20 cellular contexts compared by ENCODE assay signal in genomic region chr4:152283806-152284470, GRCh38.
DNase-seq lines count a peak whose midpoint lies in the region; ATAC-seq and TF ChIP-seq lines count a peak whose summit lies in the region.
"Had no signal": no experiment of that assay in that cellular context is flagged by ENCODE, and none has a peak within 500 bp of the region (broad histone marks: within the 10 kb centered on the region; RNA-seq: fewer than 3 reads in every experiment).

No MANE protein-coding gene starts in this region.

- no peaks in the 10 kb centered on the region for H3K79me1 ChIP-seq in mesenchymal stem cell (replicated peaks; ENCODE audit: low read length, poor library complexity, severe bottlenecking)

- no peak for TF ChIP-seq POLR2A in erythroblast (IDR thresholded peaks at IDR 0.05; ENCODE audit: low read length)

- H3K4me1 ChIP-seq in mesenchymal stem cell (ENCODE audit: control insufficient read depth, insufficient read depth, low read depth, low read length) (peaks cover 12% of the 10 kb centered on the region), right atrium auricular region (no peaks in the 10 kb centered on the region)

- H2BK5ac ChIP-seq in mesenchymal stem cell (ENCODE audit: low read depth, low read length, poor library complexity, severe bottlenecking): no peak overlapping the region

- H3K14ac ChIP-seq in mesenchymal stem cell (ENCODE audit: low read length in 2 of 2): no peak overlapping the region

- no peak overlapping the region for H2AFZ ChIP-seq in mesenchymal stem cell (ENCODE audit: low read depth, low read length)

- H3K27ac ChIP-seq in mesenchymal stem cell (ENCODE audit: low read length, poor library complexity, severe bottlenecking): no peak overlapping the region
- H3K27ac ChIP-seq in right atrium auricular region: no peak overlapping the region
- H3K27ac ChIP-seq: cardiac muscle cell, transverse colon had no signal

- H3K9ac ChIP-seq in mesenchymal stem cell (ENCODE audit: low read length): no peak overlapping the region

- ATAC-seq in GM18909 (IDR thresholded peaks at IDR 0.05; ENCODE audit: poor library complexity, unreplicated experiment): no peak
- ATAC-seq: activated naive CD8-positive, alpha-beta T cell treated with anti-CD3 and anti-CD28 coated beads, Interleukin-2, amount 50 U/mL, for 24 hours; stimulated activated naive CD8-positive, alpha-beta T cell treated with anti-CD3 and anti-CD28 coated beads, Interleukin-15, amount 100 ng/mL, for 72 hours had no signal

- no peak overlapping the region for H2BK120ac ChIP-seq in mesenchymal stem cell (ENCODE audit: low read depth, low read length)

- no peak overlapping the region for H2BK15ac ChIP-seq in mesenchymal stem cell (ENCODE audit: low read depth, poor library complexity, severe bottlenecking)

- no peaks in the 10 kb centered on the region for H3K36me3 ChIP-seq in mesenchymal stem cell (ENCODE audit: control insufficient read depth in 1 of 2, insufficient read depth in 2 of 2, low read depth in 1 of 2, low read length in 2 of 2)
- H3K36me3 ChIP-seq in right atrium auricular region: no peaks in the 10 kb centered on the region
- H3K36me3 ChIP-seq: cardiac muscle cell, transverse colon had no signal

- H3K27me3 ChIP-seq in mesenchymal stem cell (ENCODE audit: control insufficient read depth in 1 of 2, insufficient read depth in 1 of 2, low read length in 2 of 2): no peaks in the 10 kb centered on the region
- H3K27me3 ChIP-seq in right atrium auricular region: no peaks in the 10 kb centered on the region
- H3K27me3 ChIP-seq: cardiac muscle cell, transverse colon had no signal

- H3K4ac ChIP-seq in mesenchymal stem cell (ENCODE audit: low read depth in 1 of 2, low read length in 2 of 2): no peak overlapping the region

- no peak for TF ChIP-seq CTCF in right atrium auricular region (IDR thresholded peaks at IDR 0.05)

- H2AK5ac ChIP-seq in mesenchymal stem cell (ENCODE audit: low read length, severe bottlenecking): no peak overlapping the region

- no peak overlapping the region for H3K23ac ChIP-seq in mesenchymal stem cell (ENCODE audit: low read length in 2 of 2)

- no peak overlapping the region for H4K8ac ChIP-seq in mesenchymal stem cell (ENCODE audit: low read length)

- peak; percentile 18 for DNase-seq in Daoy (ENCODE audit: low read depth)
- peak; percentile 46 for DNase-seq in M059J (ENCODE audit: low read depth)
- DNase-seq in dermis blood vessel endothelial cell: peak; percentile 15
- peak; percentile 36 for DNase-seq in mesenchymal stem cell
- no peak for DNase-seq in erythroblast (lab: John Stamatoyannopoulos, UW)
- no peak for DNase-seq in right atrium auricular region (ENCODE audit: low spot score)
- DNase-seq: activated CD4-positive, alpha-beta T cell treated with anti-CD3 and anti-CD28 coated beads, Interleukin-2, amount 10 ng/mL, durations not matched to agents 24 days and 14 days; activated effector memory CD4-positive, alpha-beta T cell treated with Interleukin-2 at 50 U/mL for 16 hours; activated naive CD8-positive, alpha-beta T cell treated with anti-CD3 and anti-CD28 coated beads, Interleukin-2, amount 50 U/mL, for 24 hours; COR-L47; IMR-90; NCI-H2171; posterior cingulate gyrus; SIG-M5; small intestine; stimulated activated CD4-positive, alpha-beta T cell treated with anti-CD3 and anti-CD28 coated beads, Interleukin-2, amount 100 ng/mL, for 48 hours; stimulated activated naive CD8-positive, alpha-beta T cell treated with anti-CD3 and anti-CD28 coated beads, Interleukin-15, amount 100 ng/mL, for 72 hours; transverse colon had no signal

- no peak overlapping the region for H3K4me2 ChIP-seq in mesenchymal stem cell (ENCODE audit: low read length, poor library complexity, severe bottlenecking)

- WGBS in mesenchymal stem cell: 80% methylated on average over 1 of the region's 2 CpGs

- H3K18ac ChIP-seq in mesenchymal stem cell (ENCODE audit: low read depth in 1 of 2, low read length in 2 of 2): no peak overlapping the region

- no peak overlapping the region for H2BK12ac ChIP-seq in mesenchymal stem cell (ENCODE audit: low read length in 2 of 2)

- H3K9me3 ChIP-seq in mesenchymal stem cell (ENCODE audit: control insufficient read depth, low read length): no peaks in the 10 kb centered on the region
- H3K9me3 ChIP-seq in right atrium auricular region: no peaks in the 10 kb centered on the region
- H3K9me3 ChIP-seq: transverse colon had no signal

- H4K91ac ChIP-seq in mesenchymal stem cell (ENCODE audit: low read length): no peak overlapping the region

- H3K4me3 ChIP-seq in mesenchymal stem cell (ENCODE audit: insufficient read depth in 1 of 2, low read depth in 1 of 2, low read length in 2 of 2): no peak overlapping the region
- H3K4me3 ChIP-seq in right atrium auricular region: no peak overlapping the region
- H3K4me3 ChIP-seq: cardiac muscle cell, transverse colon had no signal

Comparison
In these comparisons a context has a peak if more than half of its experiments do, and no peak if none do; other contexts are left out.
1. DNase-seq: peak in Daoy (single experiment), M059J (single experiment), dermis blood vessel endothelial cell (single experiment) and mesenchymal stem cell (single experiment); none in erythroblast (0 of 2) and right atrium auricular region (single experiment).